In genomic region chr3:171306631-171307030, GRCh38 we compare ENCODE assay signal across 10 cellular contexts.
DNase-seq lines count a peak whose midpoint lies in the region; ATAC-seq and TF ChIP-seq lines count a peak whose summit lies in the region.
"Had no signal": no experiment of that assay in that cellular context is flagged by ENCODE, and none has a peak within 500 bp of the region (broad histone marks: within the 10 kb centered on the region; RNA-seq: fewer than 3 reads in every experiment).

No MANE protein-coding gene starts in this region.

- H2AK5ac ChIP-seq in neuronal stem cell (ENCODE audit: low read depth, low read length) = no peak overlapping the region

- H3K9ac ChIP-seq in SK-N-SH = peak overlapping the region; percentile 59; the same call in 1 of the 2 replicates
- H3K9ac ChIP-seq in neuronal stem cell (ENCODE audit: low read depth, low read length, poor library complexity) = no peak overlapping the region

- H3K9me2 ChIP-seq in SK-N-SH = no peaks in the 10 kb centered on the region

- ATAC-seq in HG03175 (IDR thresholded peaks at IDR 0.05; ENCODE audit: unreplicated experiment) = no peak

- H3K36me3 ChIP-seq in SK-N-SH (replicated peaks in 1 of 2; ENCODE audit: control insufficient read depth in 1 of 2, insufficient read depth in 2 of 2, low read length in 1 of 2) (no peaks in the 10 kb centered on the region), neuronal stem cell (replicated peaks in 1 of 2; ENCODE audit: control insufficient read depth in 2 of 2, insufficient read depth in 2 of 2, low read length in 2 of 2) (no peaks in the 10 kb centered on the region)

- H4K20me1 ChIP-seq in SK-N-SH (ENCODE audit: insufficient read depth) = no peaks in the 10 kb centered on the region

- no peak overlapping the region for H2BK12ac ChIP-seq in neuronal stem cell (ENCODE audit: low read length)

- no peak overlapping the region for H2BK15ac ChIP-seq in neuronal stem cell (ENCODE audit: low read length)

- H2BK5ac ChIP-seq in neuronal stem cell (ENCODE audit: low read length) = no peak overlapping the region

- H3K23ac ChIP-seq in neuronal stem cell (ENCODE audit: low read depth, low read length, poor library complexity) = no peak overlapping the region

- no peak overlapping the region for H3K4ac ChIP-seq in neuronal stem cell (ENCODE audit: low read length)

- peak overlapping the region; percentile 51; the same call in 1 of the 2 replicates for H3K4me2 ChIP-seq in SK-N-SH
- no peak overlapping the region for H3K4me2 ChIP-seq in neuronal stem cell (ENCODE audit: insufficient read depth, low read length, poor library complexity, severe bottlenecking)

- POLR2A ChIA-PET in SK-N-SH (lab: Yijun Ruan, JAX) = no interaction called here

- H3K4me3 ChIP-seq in SK-N-SH (ENCODE audit: low read depth in 2 of 2, low read length in 1 of 2) = peak overlapping the region in 1 of 2 experiments; percentile 12; a peak in 2 of 4 replicates
- H3K4me3 ChIP-seq in fibroblast of villous mesenchyme (ENCODE audit: low read depth, low read length) = no peak overlapping the region
- H3K4me3 ChIP-seq in neuronal stem cell (ENCODE audit: low read length in 2 of 2) = peak overlapping the region in 1 of 2 donors; percentile 19

- peaks cover 69% of the 10 kb centered on the region for H3K79me2 ChIP-seq in SK-N-SH (ENCODE audit: insufficient read depth)

- DNase-seq in AG08396 (ENCODE audit: low spot score) (peak; percentile 77), SK-N-SH (no peak), fibroblast of villous mesenchyme (ENCODE audit: low read depth) (peak; percentile 96), neuronal stem cell (ENCODE audit: low spot score) (no peak), DMS79 treated with DMSO at 0.1 percent for 48 hours (lab: John Stamatoyannopoulos, UW) (no peak)
- DNase-seq in activated CD4-positive, alpha-beta T cell treated with anti-CD3 and anti-CD28 coated beads, Interleukin-2, amount 50 U/mL, for 4 hours = no peak
- DNase-seq in activated CD8-positive, alpha-beta memory T cell treated with anti-CD3 and anti-CD28 coated beads for 24 hours = no peak
- DNase-seq: DMS79; effector memory CD4-positive, alpha-beta T cell had no signal

- no peak overlapping the region for H3K18ac ChIP-seq in neuronal stem cell (ENCODE audit: low read length)

- H4K8ac ChIP-seq in neuronal stem cell (ENCODE audit: low read depth, low read length) = no peak overlapping the region

- CTCF ChIA-PET in SK-N-SH (lab: Yijun Ruan, JAX) = no interaction called here

- TF ChIP-seq CTCF in SK-N-SH (IDR thresholded peaks at IDR 0.05) = no peak
- TF ChIP-seq CTCF in fibroblast of villous mesenchyme (IDR thresholded peaks at IDR 0.05; ENCODE audit: insufficient read depth, low read depth, low read length) = no peak

- H3K9me3 ChIP-seq in SK-N-SH (no peaks in the 10 kb centered on the region), neuronal stem cell (replicated peaks in 1 of 2; ENCODE audit: control insufficient read depth in 2 of 2, insufficient read depth in 1 of 2, low read depth in 1 of 2, low read length in 2 of 2) (peaks cover 0 to 10% of the 10 kb centered on the region in 2 donors)

- no peak overlapping the region for H4K91ac ChIP-seq in neuronal stem cell (ENCODE audit: low read depth, low read length, poor library complexity)

- H3K14ac ChIP-seq in neuronal stem cell (ENCODE audit: low read length) = no peak overlapping the region

- no peaks in the 10 kb centered on the region for H3K79me1 ChIP-seq in neuronal stem cell (ENCODE audit: low read depth, low read length)

- H3K27ac ChIP-seq in SK-N-SH (ENCODE audit: low read depth in 2 of 2, low read length in 1 of 2) (peak overlapping the region; percentile 74 to 97), neuronal stem cell (replicated peaks; ENCODE audit: low read length) (no peak overlapping the region)

- no peak overlapping the region for H2BK120ac ChIP-seq in neuronal stem cell (ENCODE audit: low read depth, low read length)

- peaks cover 36% of the 10 kb centered on the region for H3F3A ChIP-seq in SK-N-SH (replicated peaks; ENCODE audit: insufficient read depth)

- TF ChIP-seq EP300 in SK-N-SH (IDR thresholded peaks at IDR 0.05; ENCODE audit: borderline replicate concordance in 1 of 2, low read depth in 1 of 2, low read length in 1 of 2) = peak in 1 of 2 experiments; percentile 43; a peak in 1 of 4 replicates

- H2AFZ ChIP-seq in SK-N-SH (ENCODE audit: low read depth) (no peak overlapping the region), neuronal stem cell (ENCODE audit: low read length) (peak overlapping the region; percentile 64)

- WGBS in SK-N-SH (ENCODE audit: low lambda C conversion rate) = 15% methylated on average over 6 of the region's 6 CpGs
- no CpG with 5 or more reads among the region's 6 CpGs for WGBS in neuronal stem cell (ENCODE audit: extremely low coverage in 2 of 2, insufficient read length in 2 of 2, insufficient replicate concordance in 1 of 2), 2 donors

- H3K4me1 ChIP-seq in SK-N-SH (ENCODE audit: control insufficient read depth in 1 of 2, insufficient read depth in 2 of 2, low read depth in 1 of 2, low read length in 1 of 2) = peaks cover 0 to 12% of the 10 kb centered on the region in 2 experiments; a peak in 2 of 4 replicates
- peaks cover 0 to 10% of the 10 kb centered on the region in 2 donors for H3K4me1 ChIP-seq in neuronal stem cell (ENCODE audit: control insufficient read depth in 2 of 2, insufficient read depth in 1 of 2, low read depth in 1 of 2, low read length in 2 of 2)

- TF ChIP-seq RAD21 in SK-N-SH (IDR thresholded peaks at IDR 0.05; ENCODE audit: low read length) = no peak

- no peaks in the 10 kb centered on the region for H3K27me3 ChIP-seq in SK-N-SH (ENCODE audit: insufficient read depth)
- H3K27me3 ChIP-seq in neuronal stem cell (ENCODE audit: control insufficient read depth in 3 of 3, insufficient read depth in 3 of 3, low read depth in 1 of 3, low read length in 3 of 3) = no peaks in the 10 kb centered on the region

TF ChIP-seq in SK-N-SH, 30 proteins besides CTCF, POLR2A, EP300 and RAD21 (continues in another document):
- no peak for TF ChIP-seq ELF1 (IDR thresholded peaks at IDR 0.05)
- peak; percentile 88 for TF ChIP-seq NFIC (IDR thresholded peaks at IDR 0.05; ENCODE audit: borderline replicate concordance)
- no peak for TF ChIP-seq GATA2 (CRISPR knock-in tag; IDR thresholded peaks at IDR 0.05)
- TF ChIP-seq POLR2AphosphoS5 (IDR thresholded peaks at IDR 0.05; ENCODE audit: low read depth, low read length) = peak; percentile 46; the same call in 1 of the 2 replicates
- 0 out of 2 replicates have a peak, but pooled peaks have one; percentile 16 for TF ChIP-seq YY1 (IDR thresholded peaks at IDR 0.05; ENCODE audit: low read depth)
- no peak; the same call in 1 of the 2 replicates for TF ChIP-seq TAF1 (IDR thresholded peaks at IDR 0.05; ENCODE audit: borderline replicate concordance, low read depth, low read length)
- peak; percentile 85; the same call in 1 of the 2 replicates for TF ChIP-seq MAX (IDR thresholded peaks at IDR 0.05; ENCODE audit: low read depth)
- TF ChIP-seq IRF3 (IDR thresholded peaks at IDR 0.05; ENCODE audit: low read depth, low read length) = no peak
- TF ChIP-seq NRF1 (IDR thresholded peaks at IDR 0.05; ENCODE audit: low read depth, low read length) = no peak
- no peak for TF ChIP-seq CHD2 (IDR thresholded peaks at IDR 0.05; ENCODE audit: low read length, partially characterized antibody)
- 0 out of 2 replicates have a peak, but pooled peaks have one; percentile 27 for TF ChIP-seq ZBTB33 (IDR thresholded peaks at IDR 0.05; ENCODE audit: borderline replicate concordance, low read depth)
- no peak for TF ChIP-seq USF2 (IDR thresholded peaks at IDR 0.05; ENCODE audit: borderline replicate concordance, low read depth, low read length)
- TF ChIP-seq RCOR1 (IDR thresholded peaks at IDR 0.05; ENCODE audit: low read length) = no peak
- no peak for TF ChIP-seq MXI1 (IDR thresholded peaks at IDR 0.05; ENCODE audit: low read depth, low read length)

Comparison
In these comparisons a context has a peak if more than half of its experiments do, and no peak if none do; other contexts are left out.
1. DNase-seq: peak in AG08396 (single experiment) and fibroblast of villous mesenchyme (single experiment); none in SK-N-SH (single experiment), neuronal stem cell (single experiment), activated CD4-positive, alpha-beta T cell treated with anti-CD3 and anti-CD28 coated beads, Interleukin-2, amount 50 U/mL, for 4 hours (0 of 2), activated CD8-positive, alpha-beta memory T cell treated with anti-CD3 and anti-CD28 coated beads for 24 hours (single experiment) and DMS79 treated with DMSO at 0.1 percent for 48 hours (single experiment).